1 cellular context compared by ENCODE assay signal in genomic region chr19:40904673-40905156, GRCh38.
TF ChIP-seq lines count a peak whose summit lies in the region.

No MANE protein-coding gene starts in this region.

TF ChIP-seq in HEK293, 187 proteins besides CTCF, POLR2A, EP300 and RAD21 (continued from another document):
- TF ChIP-seq ZNF335 (tag by site-specific recombination; conservative IDR thresholded peaks at IDR 0.05) (peak; percentile 97), ZNF211 (tag by site-specific recombination; IDR thresholded peaks at IDR 0.05; ENCODE audit: low read depth) (peak; percentile 95), ZNF600 (tag by site-specific recombination; IDR thresholded peaks at IDR 0.05) (peak; percentile 93), ZBTB17 (tag by site-specific recombination; IDR thresholded peaks at IDR 0.05) (peak; percentile 47), PRDM10 (tag by site-specific recombination; IDR thresholded peaks at IDR 0.05) (peak; percentile 68), ZIC2 (tag by site-specific recombination; IDR thresholded peaks at IDR 0.05) (peak; percentile 47), ZNF692 (tag by site-specific recombination; IDR thresholded peaks at IDR 0.05) (peak; percentile 96), ZEB2 (tag by site-specific recombination; IDR thresholded peaks at IDR 0.05) (peak; percentile 82), YY2 (tag by site-specific recombination; IDR thresholded peaks at IDR 0.05) (peak; percentile 44; the same call in 1 of the 2 replicates), ZBTB21 (tag by site-specific recombination; IDR thresholded peaks at IDR 0.05) (peak; percentile 91), ZNF449 (tag by site-specific recombination; IDR thresholded peaks at IDR 0.05) (peak; percentile 49; the same call in 1 of the 2 replicates), ZNF362 (tag by site-specific recombination; IDR thresholded peaks at IDR 0.05) (peak; percentile 72), OSR2 (tag by site-specific recombination; IDR thresholded peaks at IDR 0.05) (0 out of 2 replicates have a peak, but pooled peaks have one; percentile 18), ZNF518A (tag by site-specific recombination; conservative IDR thresholded peaks at IDR 0.05; ENCODE audit: low read depth) (peak; percentile 38; the same call in 1 of the 2 replicates), PATZ1 (tag by site-specific recombination; IDR thresholded peaks at IDR 0.05) (peak; percentile 32; the same call in 1 of the 2 replicates)
